Comparison of ENCODE assay signal across 9 cellular contexts in the genomic region with DNA sequence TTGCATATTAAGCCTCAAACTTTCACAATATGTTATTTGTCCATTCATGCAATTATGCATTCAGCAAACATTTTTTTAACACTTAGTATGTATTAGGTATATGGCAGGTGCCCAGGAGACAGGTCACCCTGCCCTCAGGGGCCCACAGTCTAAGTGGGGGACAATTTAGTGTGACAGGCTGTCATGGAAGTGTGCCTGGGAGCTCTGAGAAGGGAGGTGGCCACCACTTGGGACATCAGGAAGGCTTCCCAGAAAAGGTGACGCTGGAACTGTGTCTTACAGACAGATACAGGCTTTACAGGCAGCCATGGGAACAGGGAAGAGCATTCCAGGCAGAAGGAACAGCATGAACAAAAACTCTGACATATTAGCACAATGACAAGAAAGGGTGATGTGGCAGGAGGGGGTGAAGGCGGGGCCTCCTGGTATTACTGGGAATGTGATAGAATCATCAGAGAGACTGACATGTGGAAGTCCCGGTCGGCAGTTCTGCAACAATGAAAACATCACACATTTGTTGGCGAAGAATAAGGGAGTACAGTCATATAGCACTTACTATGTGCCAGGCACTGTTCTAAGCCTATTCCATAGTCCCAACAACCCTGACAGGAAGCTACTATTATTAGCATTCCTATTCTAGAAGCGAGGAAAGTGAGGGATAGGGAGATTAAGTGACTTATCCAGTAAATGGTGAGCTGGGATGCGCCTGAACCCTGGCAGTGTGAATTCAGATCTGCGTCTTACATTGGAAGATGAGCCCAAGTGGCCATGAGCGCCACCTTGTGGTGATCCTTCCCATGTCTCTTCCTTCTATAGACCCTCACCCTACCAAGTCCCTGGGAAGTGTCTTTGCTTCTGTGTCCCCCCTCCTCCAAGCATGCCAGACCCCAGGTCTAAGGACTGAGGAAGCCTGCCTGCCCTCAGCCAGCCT. TPM values are rescaled to one million over a fixed set of nuclear protein-coding genes. Genes with fewer than 3 reads are reported as not detected.
DNase-seq lines count a peak whose midpoint lies in the region; ATAC-seq and TF ChIP-seq lines count a peak whose summit lies in the region.
"Had no signal": no experiment of that assay in that cellular context is flagged by ENCODE, and none has a peak within 500 bp of the region (broad histone marks: within the 10 kb centered on the region; RNA-seq: fewer than 3 reads in every experiment).

No MANE protein-coding gene starts in this region.

- H3K27me3 Mint-ChIP-seq in CD8-positive, alpha-beta T cell (ENCODE audit: low read depth) = no peaks in the 10 kb centered on the region
- H3K27me3 Mint-ChIP-seq in activated T-helper 1 cell treated with anti-CD3 and anti-CD28 coated beads, Interleukin-12 subunit alpha, Interleukin-12 subunit beta, Interleukin-2, Interleukin-4 antibody, amounts not matched to agents 30 ng/mL and 10 ng/mL and 1 ng/mL, durations not matched to agents 14 hours and 24 hours and 36 hours (ENCODE audit: insufficient read depth) = no peaks in the 10 kb centered on the region

- TF ChIP-seq CTCF in CD8-positive, alpha-beta T cell (IDR thresholded peaks at IDR 0.05) = peak; percentile 71
- TF ChIP-seq CTCF in upper lobe of right lung (IDR thresholded peaks at IDR 0.05) = peak; percentile 81

- CTCF ChIA-PET in CD8-positive, alpha-beta T cell (lab: Charles Lee) = interaction anchor here (0.7 to 36.1 kb wide), 30 partner anchors 8 to 168 kb away, joined by 3 to 1097 read pairs (median 4); a partner anchor contains a TSS

- H3K9me3 ChIP-seq in CD8-positive, alpha-beta T cell (ENCODE audit: low read length) = no peaks in the 10 kb centered on the region
- no peaks in the 10 kb centered on the region for H3K9me3 ChIP-seq in upper lobe of right lung

- no peaks in the 10 kb centered on the region for H3K9me3 Mint-ChIP-seq in CD8-positive, alpha-beta T cell
- no peaks in the 10 kb centered on the region for H3K9me3 Mint-ChIP-seq in activated T-helper 1 cell treated with anti-CD3 and anti-CD28 coated beads, Interleukin-12 subunit alpha, Interleukin-12 subunit beta, Interleukin-2, Interleukin-4 antibody, amounts not matched to agents 30 ng/mL and 10 ng/mL and 1 ng/mL, durations not matched to agents 14 hours and 24 hours and 36 hours

- peaks cover 40% of the 10 kb centered on the region for H3K36me3 ChIP-seq in CD8-positive, alpha-beta T cell (ENCODE audit: insufficient read depth, low read length)
- peaks cover 17% of the 10 kb centered on the region for H3K36me3 ChIP-seq in upper lobe of right lung

- H3K4me1 Mint-ChIP-seq in CD8-positive, alpha-beta T cell (ENCODE audit: low read depth) = peaks cover 54% of the 10 kb centered on the region
- H3K4me1 Mint-ChIP-seq in activated T-helper 1 cell treated with anti-CD3 and anti-CD28 coated beads, Interleukin-12 subunit alpha, Interleukin-12 subunit beta, Interleukin-2, Interleukin-4 antibody, amounts not matched to agents 30 ng/mL and 10 ng/mL and 1 ng/mL, durations not matched to agents 14 hours and 24 hours and 36 hours (ENCODE audit: low read depth) = peaks cover 80% of the 10 kb centered on the region

- intact Hi-C loops in CD8-positive, alpha-beta T cell (cut with DNase I, micrococcal nuclease) = loop anchor here (1.0 to 2.0 kb wide), 6 partner anchors 9 to 150 kb away; no protein-coding TSS in a partner anchor
- intact Hi-C loops in activated T-helper 1 cell treated with anti-CD3 and anti-CD28 coated beads, Interleukin-12 subunit alpha, Interleukin-12 subunit beta, Interleukin-2, Interleukin-4 antibody, amounts not matched to agents 30 ng/mL and 10 ng/mL and 1 ng/mL, durations not matched to agents 14 hours and 24 hours and 36 hours (cut with micrococcal nuclease) = loop anchor here (1.0 kb wide), 3 partner anchors 9 to 150 kb away; no protein-coding TSS in a partner anchor
- intact Hi-C loops in upper lobe of right lung (cut with DNase I) = no loop called here

- peak; percentile 62 to 87 (median 78) for DNase-seq in CD8-positive, alpha-beta T cell
- peak; percentile 84 for DNase-seq in HT-29 (ENCODE audit: low spot score)
- DNase-seq in RKO (ENCODE audit: low spot score) = peak; percentile 59
- no peak for DNase-seq in activated T-helper 1 cell treated with anti-CD3 and anti-CD28 coated beads, Interleukin-12 subunit alpha, Interleukin-12 subunit beta, Interleukin-2, Interleukin-4 antibody, amounts not matched to agents 30 ng/mL and 10 ng/mL and 1 ng/mL, durations not matched to agents 14 hours and 24 hours and 36 hours (ENCODE audit: low spot score)
- DNase-seq in fibroblast of the conjunctiva (ENCODE audit: low read depth) = peak; percentile 73
- DNase-seq in non-pigmented ciliary epithelial cell (ENCODE audit: low read depth) = peak; percentile 26
- DNase-seq in upper lobe of right lung = peak; percentile 83

- no peak overlapping the region for H3K27ac ChIP-seq in CD8-positive, alpha-beta T cell (ENCODE audit: low read depth, low read length)
- H3K27ac ChIP-seq in upper lobe of right lung = no peak overlapping the region

- H3K4me3 ChIP-seq in CD8-positive, alpha-beta T cell (ENCODE audit: low read depth, low read length) = no peak overlapping the region
- H3K4me3 ChIP-seq in upper lobe of right lung = no peak overlapping the region

- no peaks in the 10 kb centered on the region for H3K27me3 ChIP-seq in CD8-positive, alpha-beta T cell (ENCODE audit: insufficient read depth, low read length)
- H3K27me3 ChIP-seq in upper lobe of right lung = no peaks in the 10 kb centered on the region

- H3K27ac Mint-ChIP-seq in CD8-positive, alpha-beta T cell = peak overlapping the region; percentile 66
- peak overlapping the region; percentile 38 for H3K27ac Mint-ChIP-seq in activated T-helper 1 cell treated with anti-CD3 and anti-CD28 coated beads, Interleukin-12 subunit alpha, Interleukin-12 subunit beta, Interleukin-2, Interleukin-4 antibody, amounts not matched to agents 30 ng/mL and 10 ng/mL and 1 ng/mL, durations not matched to agents 14 hours and 24 hours and 36 hours

- POLR2A ChIA-PET in CD8-positive, alpha-beta T cell (lab: Charles Lee) = interaction anchor here (0.6 to 7.3 kb wide), 6 partner anchors 9 to 86 kb away, joined by 3 to 47 read pairs (median 4); a partner anchor contains a TSS

- H3K4me3 Mint-ChIP-seq in CD8-positive, alpha-beta T cell = no peak overlapping the region
- H3K4me3 Mint-ChIP-seq in activated T-helper 1 cell treated with anti-CD3 and anti-CD28 coated beads, Interleukin-12 subunit alpha, Interleukin-12 subunit beta, Interleukin-2, Interleukin-4 antibody, amounts not matched to agents 30 ng/mL and 10 ng/mL and 1 ng/mL, durations not matched to agents 14 hours and 24 hours and 36 hours = peak overlapping the region; percentile 28

- peak; percentile 62 for ATAC-seq in CD8-positive, alpha-beta T cell
- ATAC-seq in upper lobe of right lung = peak; percentile 79
- no peak for ATAC-seq in GM18867 (IDR thresholded peaks at IDR 0.05; ENCODE audit: unreplicated experiment)

- peaks cover 85% of the 10 kb centered on the region for H3K36me3 Mint-ChIP-seq in CD8-positive, alpha-beta T cell
- H3K36me3 Mint-ChIP-seq in activated T-helper 1 cell treated with anti-CD3 and anti-CD28 coated beads, Interleukin-12 subunit alpha, Interleukin-12 subunit beta, Interleukin-2, Interleukin-4 antibody, amounts not matched to agents 30 ng/mL and 10 ng/mL and 1 ng/mL, durations not matched to agents 14 hours and 24 hours and 36 hours (ENCODE audit: low read depth) = peaks cover 58% of the 10 kb centered on the region

- peaks cover 48% of the 10 kb centered on the region for H3K4me1 ChIP-seq in CD8-positive, alpha-beta T cell (ENCODE audit: insufficient read depth, low read length)
- H3K4me1 ChIP-seq in upper lobe of right lung = peaks cover under 1% of the 10 kb centered on the region

RNA-seq across cellular contexts. Expression of a gene that starts 13.7 kb away (rescaled TPM):
- total RNA-seq in CD8-positive, alpha-beta T cell = 100 to 1,000 TPM; 527 to 558 TPM
- 0.03 TPM in 1 of 2 replicates, not detected in the other for total RNA-seq in HT-29 (2014; rRNA removed; shearing (Covaris generic))
- 363 and 374 TPM in 2 replicates for total RNA-seq in activated T-helper 1 cell treated with anti-CD3 and anti-CD28 coated beads, Interleukin-12 subunit alpha, Interleukin-12 subunit beta, Interleukin-2, Interleukin-4 antibody, amounts not matched to agents 30 ng/mL and 10 ng/mL and 1 ng/mL, durations not matched to agents 14 hours and 24 hours and 36 hours
- total RNA-seq in upper lobe of right lung = 62.3 TPM

RNA-seq across cellular contexts. Expression of a gene that starts 26.6 kb away (rescaled TPM):
- total RNA-seq in CD8-positive, alpha-beta T cell = under 1 TPM in 1 of 2 experiments, not detected in 1; 0.22 TPM
- total RNA-seq in HT-29 (2014; rRNA removed; shearing (Covaris generic)) = not detected in 2 replicates
- 0.44 and 0.56 TPM in 2 replicates for total RNA-seq in activated T-helper 1 cell treated with anti-CD3 and anti-CD28 coated beads, Interleukin-12 subunit alpha, Interleukin-12 subunit beta, Interleukin-2, Interleukin-4 antibody, amounts not matched to agents 30 ng/mL and 10 ng/mL and 1 ng/mL, durations not matched to agents 14 hours and 24 hours and 36 hours
- not detected for total RNA-seq in upper lobe of right lung
- total RNA-seq: NCI-H460 had no signal

Comparison
In these comparisons a context has a peak if more than half of its experiments do, and no peak if none do; other contexts are left out.
1. RNA of a gene that starts 13.7 kb away (total RNA-seq): 527 to 558 TPM in CD8-positive, alpha-beta T cell, 363 to 374 TPM in activated T-helper 1 cell treated with anti-CD3 and anti-CD28 coated beads, Interleukin-12 subunit alpha, Interleukin-12 subunit beta, Interleukin-2, Interleukin-4 antibody, amounts not matched to agents 30 ng/mL and 10 ng/mL and 1 ng/mL, durations not matched to agents 14 hours and 24 hours and 36 hours and 62.3 TPM in upper lobe of right lung (single experiment); 0.03 TPM in HT-29; every median in the first group is over 10 times any median in the second.